25 cellular contexts compared by ENCODE assay signal in genomic region chr17:1916963-1917715, GRCh38.
"Had no signal": no experiment of that assay in that cellular context is flagged by ENCODE, and none has a peak within 500 bp of the region (broad histone marks: within the 10 kb centered on the region; RNA-seq: fewer than 3 reads in every experiment).

No MANE protein-coding gene starts in this region.

- H3K36me3 ChIP-seq: gastroesophageal sphincter, right atrium auricular region, tibial nerve had no signal

- H3K4me1 ChIP-seq: gastroesophageal sphincter, parathyroid adenoma, right atrium auricular region, tibial nerve had no signal

- H3K27ac ChIP-seq: coronary artery, gastroesophageal sphincter, parathyroid adenoma, psoas muscle, right atrium auricular region, tibial nerve had no signal

- H3K9me3 ChIP-seq: gastroesophageal sphincter, psoas muscle, right atrium auricular region, tibial nerve had no signal

- H3K4me1 Mint-ChIP-seq: activated CD4-positive, alpha-beta T cell treated with anti-CD3 and anti-CD28 coated beads, Interleukin-2, amount 10 ng/mL, durations not matched to agents 7 days and 5 days; immature natural killer cell had no signal

- H3K4me3 Mint-ChIP-seq: activated CD4-positive, alpha-beta T cell treated with anti-CD3 and anti-CD28 coated beads, Interleukin-2, amount 10 ng/mL, durations not matched to agents 7 days and 5 days; activated CD8-positive, alpha-beta T cell treated with anti-CD3 and anti-CD28 coated beads for 36 hours; effector memory CD8-positive, alpha-beta T cell; immature natural killer cell; T-helper 1 cell treated with Interleukin-12 subunit alpha and Interleukin-12 subunit beta and Interleukin-4 antibody, amounts not matched to agents 30 μg/mL and 1 μg/mL, for 36 hours had no signal

- H3K27ac Mint-ChIP-seq: activated CD4-positive, alpha-beta T cell treated with anti-CD3 and anti-CD28 coated beads, Interleukin-2, amount 10 ng/mL, durations not matched to agents 7 days and 5 days; activated CD8-positive, alpha-beta T cell treated with anti-CD3 and anti-CD28 coated beads for 36 hours; effector memory CD8-positive, alpha-beta T cell; immature natural killer cell; T-helper 1 cell treated with Interleukin-12 subunit alpha and Interleukin-12 subunit beta and Interleukin-4 antibody, amounts not matched to agents 30 μg/mL and 1 μg/mL, for 36 hours had no signal

- H3K27me3 ChIP-seq: right atrium auricular region had no signal

- DNase-seq: activated CD4-positive, alpha-beta T cell treated with anti-CD3 and anti-CD28 coated beads, Interleukin-2, amount 10 ng/mL, durations not matched to agents 7 days and 5 days; activated CD4-positive, CD25-positive, alpha-beta regulatory T cell treated with anti-CD3 and anti-CD28 coated beads, Interleukin-2, amount 50 U/mL, for 72 hours; activated CD8-positive, alpha-beta T cell treated with anti-CD3 and anti-CD28 coated beads for 36 hours; activated naive CD4-positive, alpha-beta T cell; activated T-cell treated with anti-CD3 and anti-CD28 coated beads, Interleukin-2, amount 50 U/mL, for 48 hours; cerebellar nuclear complex; dorsolateral prefrontal cortex; effector memory CD8-positive, alpha-beta T cell; hypothalamus; immature natural killer cell; kidney; left colon; mammary epithelial cell; occipital lobe; psoas muscle; stimulated activated CD4-positive, alpha-beta T cell treated with anti-CD3 and anti-CD28 coated beads, Interleukin-15, amount 100 ng/mL, for 24 hours; stimulated activated naive CD4-positive, alpha-beta T cell; T-helper 9 cell had no signal

- H3K4me3 ChIP-seq: coronary artery, dorsolateral prefrontal cortex, gastroesophageal sphincter, psoas muscle, right atrium auricular region, tibial nerve had no signal

- ATAC-seq: activated CD8-positive, alpha-beta T cell treated with anti-CD3 and anti-CD28 coated beads for 36 hours; activated naive CD4-positive, alpha-beta T cell treated with anti-CD3 and anti-CD28 coated beads, Interleukin-2, amount 50 U/mL, for 72 hours; effector memory CD8-positive, alpha-beta T cell; gastroesophageal sphincter; left colon; psoas muscle had no signal

- H3K9me3 Mint-ChIP-seq: activated CD4-positive, alpha-beta T cell treated with anti-CD3 and anti-CD28 coated beads, Interleukin-2, amount 10 ng/mL, durations not matched to agents 7 days and 5 days; activated CD8-positive, alpha-beta T cell treated with anti-CD3 and anti-CD28 coated beads for 36 hours; activated naive CD4-positive, alpha-beta T cell treated with anti-CD3 and anti-CD28 coated beads, Interleukin-2, amount 50 U/mL, for 72 hours; effector memory CD8-positive, alpha-beta T cell; immature natural killer cell; T-helper 1 cell treated with Interleukin-12 subunit alpha and Interleukin-12 subunit beta and Interleukin-4 antibody, amounts not matched to agents 30 μg/mL and 1 μg/mL, for 36 hours had no signal

- H3K36me3 Mint-ChIP-seq: activated naive CD4-positive, alpha-beta T cell treated with anti-CD3 and anti-CD28 coated beads, Interleukin-2, amount 50 U/mL, for 72 hours; immature natural killer cell had no signal
